19 cellular contexts compared by ENCODE assay signal in the genomic region with DNA sequence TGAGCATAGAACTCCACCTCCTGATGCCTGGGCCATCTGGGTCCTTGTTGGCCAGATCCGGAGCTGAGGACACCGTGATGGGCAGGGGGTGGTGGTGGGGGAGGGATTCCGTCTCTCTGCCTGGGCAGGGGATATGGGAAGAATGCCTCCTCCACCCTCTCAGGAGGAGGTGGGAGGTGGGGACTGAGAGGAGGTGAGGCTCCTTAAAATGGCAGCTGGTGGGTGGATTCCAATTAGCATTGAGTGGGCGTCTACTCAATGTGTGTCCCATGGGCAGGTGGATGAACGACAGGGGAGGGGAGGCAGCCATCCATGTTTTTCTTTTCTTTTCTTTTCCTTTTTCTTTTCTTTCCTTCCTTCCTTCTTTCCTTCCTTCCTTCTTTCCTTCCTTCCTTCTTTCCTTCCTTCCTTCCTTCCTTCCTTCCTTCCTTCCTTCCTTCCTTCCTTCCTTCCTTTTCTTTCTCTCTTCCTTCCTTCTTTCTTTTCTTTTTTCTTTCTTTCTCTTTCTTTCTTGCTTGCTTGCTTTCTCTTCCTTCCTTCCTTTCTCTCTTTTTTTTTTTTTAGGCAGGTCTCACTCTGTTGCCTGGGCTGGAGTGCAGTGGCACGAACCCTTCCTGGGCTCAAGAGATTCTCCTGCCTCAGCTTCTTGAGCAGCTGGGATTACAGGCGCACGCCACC. TPM values are rescaled to one million over a fixed set of nuclear protein-coding genes. Genes with fewer than 3 reads are reported as not detected.
"Had no signal": no experiment of that assay in that cellular context is flagged by ENCODE, and none has a peak within 500 bp of the region (broad histone marks: within the 10 kb centered on the region; RNA-seq: fewer than 3 reads in every experiment).

No MANE protein-coding gene starts in this region.

- H3K36me3 Mint-ChIP-seq: natural killer cell treated with Interleukin-12 subunit alpha and Interleukin-12 subunit beta and Interleukin-15 and Interleukin-18, amount 100 ng/mL, for 72 hours had no signal

- H3K36me3 ChIP-seq: adrenal gland, cardiac muscle cell, right atrium auricular region, tibial nerve had no signal

- H3K4me3 Mint-ChIP-seq: activated B cell treated with CpG ODN at 0.5 μM for 24 hours; activated CD4-positive, alpha-beta T cell treated with anti-CD3 and anti-CD28 coated beads, Interleukin-2, amount 10 ng/mL, durations not matched to agents 24 days and 14 days; activated naive CD4-positive, alpha-beta T cell treated with anti-CD3 and anti-CD28 coated beads for 36 hours; natural killer cell treated with Interleukin-12 subunit alpha and Interleukin-12 subunit beta and Interleukin-15 and Interleukin-18, amount 100 ng/mL, for 72 hours had no signal

- ATAC-seq: left ventricle myocardium superior; natural killer cell treated with Interleukin-12 subunit alpha and Interleukin-12 subunit beta and Interleukin-15 and Interleukin-18, amount 100 ng/mL, for 72 hours had no signal

- H3K27ac ChIP-seq: adrenal gland, cardiac muscle cell, right atrium auricular region, skin epidermis, tibial nerve had no signal

- H3K27me3 ChIP-seq: adrenal gland, cardiac muscle cell, right atrium auricular region, tibial nerve had no signal

- H3K9me3 Mint-ChIP-seq: activated B cell treated with CpG ODN at 0.5 μM for 24 hours; activated CD4-positive, alpha-beta T cell treated with anti-CD3 and anti-CD28 coated beads, Interleukin-2, amount 10 ng/mL, durations not matched to agents 24 days and 14 days; activated naive CD4-positive, alpha-beta T cell treated with anti-CD3 and anti-CD28 coated beads for 36 hours; natural killer cell treated with Interleukin-12 subunit alpha and Interleukin-12 subunit beta and Interleukin-15 and Interleukin-18, amount 100 ng/mL, for 72 hours had no signal

- H3K27ac Mint-ChIP-seq: activated B cell treated with CpG ODN at 0.5 μM for 24 hours; activated CD4-positive, alpha-beta T cell treated with anti-CD3 and anti-CD28 coated beads, Interleukin-2, amount 10 ng/mL, durations not matched to agents 24 days and 14 days; activated naive CD4-positive, alpha-beta T cell treated with anti-CD3 and anti-CD28 coated beads for 36 hours; natural killer cell treated with Interleukin-12 subunit alpha and Interleukin-12 subunit beta and Interleukin-15 and Interleukin-18, amount 100 ng/mL, for 72 hours had no signal

- H3K9me3 ChIP-seq: adrenal gland, right atrium auricular region, tibial nerve had no signal

- H3K4me1 Mint-ChIP-seq: activated B cell treated with CpG ODN at 0.5 μM for 24 hours; activated CD4-positive, alpha-beta T cell treated with anti-CD3 and anti-CD28 coated beads, Interleukin-2, amount 10 ng/mL, durations not matched to agents 24 days and 14 days had no signal

- DNase-seq: activated B cell treated with CpG ODN at 0.5 μM for 24 hours; activated CD4-positive, alpha-beta T cell treated with anti-CD3 and anti-CD28 coated beads, Interleukin-2, amount 10 ng/mL, durations not matched to agents 24 days and 14 days; activated naive CD4-positive, alpha-beta T cell treated with anti-CD3 and anti-CD28 coated beads for 36 hours; adrenal gland; hypothalamus; left ventricle myocardium superior; mesendoderm; occipital lobe; stimulated activated CD4-positive, alpha-beta T cell treated with anti-CD3 and anti-CD28 coated beads, Interleukin-15, amount 100 ng/mL, for 24 hours; stimulated activated CD4-positive, alpha-beta T cell treated with anti-CD3 and anti-CD28 coated beads, Interleukin-4, amount 100 ng/mL, for 1 hour; stimulated activated naive CD4-positive, alpha-beta T cell treated with Interleukin-2 at 50 U/mL for 16 hours; substantia nigra; T-helper 2 cell had no signal

- H3K4me3 ChIP-seq: adrenal gland, cardiac muscle cell, right atrium auricular region, skin epidermis, tibial nerve had no signal

- H3K4me1 ChIP-seq: adrenal gland, tibial nerve had no signal

RNA-seq across cellular contexts. Expression of a gene that starts 5.0 kb away (rescaled TPM):
- total RNA-seq: activated B cell treated with CpG ODN at 0.5 μM for 24 hours; activated CD4-positive, alpha-beta T cell treated with anti-CD3 and anti-CD28 coated beads, Interleukin-2, amount 10 ng/mL, durations not matched to agents 24 days and 14 days; activated CD8-positive, alpha-beta memory T cell treated with anti-CD3 and anti-CD28 coated beads for 36 hours; activated naive CD4-positive, alpha-beta T cell treated with anti-CD3 and anti-CD28 coated beads for 36 hours; natural killer cell treated with Interleukin-12 subunit alpha and Interleukin-12 subunit beta and Interleukin-15 and Interleukin-18, amount 100 ng/mL, for 72 hours; occipital lobe had no signal
